Comparison of ENCODE assay signal across 8 cellular contexts in the genomic region with DNA sequence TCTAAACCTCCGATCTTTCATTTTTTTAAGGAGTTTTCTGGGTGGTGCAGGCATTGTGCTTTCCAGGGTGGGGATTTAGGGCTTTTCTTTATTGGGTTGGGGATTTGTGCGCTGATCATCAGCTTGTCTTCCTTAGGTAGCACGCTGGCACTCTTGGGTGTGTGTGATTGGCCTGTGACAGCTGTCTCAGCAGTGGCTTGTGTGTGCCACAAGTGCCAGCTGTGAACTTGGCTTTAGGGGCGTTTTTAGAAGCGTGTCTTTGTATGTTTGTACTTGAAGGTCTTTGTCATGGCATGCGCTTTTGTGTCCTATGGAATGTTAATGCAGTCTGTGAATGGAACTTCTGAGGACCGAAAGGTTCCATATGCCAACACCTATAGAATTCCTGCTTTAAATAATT.
DNase-seq lines count a peak whose midpoint lies in the region; ATAC-seq and TF ChIP-seq lines count a peak whose summit lies in the region.

No MANE protein-coding gene starts in this region.

- no peak for DNase-seq in HFF-Myc (ENCODE audit: extremely low read depth, low read depth)
- peak; percentile 56 for DNase-seq in NCI-H2227 (lab: John Stamatoyannopoulos, UW; ENCODE audit: unreplicated experiment)
- DNase-seq in activated CD4-positive, alpha-beta T cell treated with anti-CD3 and anti-CD28 coated beads, Interleukin-2, amount 50 U/mL, for 4 hours: peak; percentile 7 to 14
- DNase-seq in effector CD4-positive, alpha-beta T cell: peak; percentile 21
- DNase-seq in medulla oblongata (ENCODE audit: extremely low spot score): peak; percentile 69
- peak; percentile 43 for DNase-seq in stimulated activated naive CD8-positive, alpha-beta T cell treated with anti-CD3 and anti-CD28 coated beads, Interleukin-15, Interleukin-2, amounts not matched to agents 100 U/mL and 50 U/mL, for 24 hours

- peak; percentile 45 for ATAC-seq in stimulated activated naive CD8-positive, alpha-beta T cell treated with anti-CD3 and anti-CD28 coated beads, Interleukin-15, Interleukin-2, amounts not matched to agents 100 U/mL and 50 U/mL, for 24 hours
- no peak for ATAC-seq in HG03469 (IDR thresholded peaks at IDR 0.05; ENCODE audit: unreplicated experiment)

- TF ChIP-seq CTCF in HFF-Myc (IDR thresholded peaks at IDR 0.05; ENCODE audit: low read depth, low read length, missing control alignments): no peak

- H3K9me3 ChIP-seq in ES-I3 (ENCODE audit: control insufficient read depth, insufficient read depth, low read length): no peaks in the 10 kb centered on the region

- peak overlapping the region; percentile 65 for H3K9ac ChIP-seq in ES-I3 (ENCODE audit: low read depth, low read length)

- H3K4me3 ChIP-seq in HFF-Myc (replicated peaks; ENCODE audit: low read depth, low read length): peak overlapping the region; percentile 84

- H3K4me1 ChIP-seq in ES-I3 (ENCODE audit: insufficient read depth, low read length): no peaks in the 10 kb centered on the region

- no peaks in the 10 kb centered on the region for H3K36me3 ChIP-seq in ES-I3 (ENCODE audit: insufficient read depth, low read length)
